ENCODE assay signal across 1 cellular context in the genomic region with DNA sequence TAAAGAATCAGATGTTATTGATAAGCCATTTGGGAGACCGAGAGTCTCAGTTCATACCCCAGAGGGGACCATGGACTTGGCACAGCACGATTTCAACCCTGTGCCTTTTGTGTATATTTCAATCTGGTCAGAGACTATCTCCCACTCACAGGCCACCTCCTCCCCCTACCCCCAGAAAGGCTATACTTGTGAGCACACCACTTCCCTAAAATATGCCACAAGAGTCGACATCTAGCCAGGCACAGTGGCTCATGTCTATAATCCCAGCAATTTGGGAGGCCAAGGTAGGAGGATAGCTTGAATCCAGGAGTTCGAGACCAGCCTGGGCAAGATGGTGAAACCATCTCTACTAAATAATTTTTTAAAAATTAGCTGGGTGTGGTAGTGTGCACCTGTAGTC.
TF ChIP-seq lines count a peak whose summit lies in the region.

No MANE protein-coding gene starts in this region.

TF ChIP-seq in K562, 482 proteins besides CTCF, POLR2A, EP300 and RAD21 (continued from another document):
- TF ChIP-seq, protein P1, sequence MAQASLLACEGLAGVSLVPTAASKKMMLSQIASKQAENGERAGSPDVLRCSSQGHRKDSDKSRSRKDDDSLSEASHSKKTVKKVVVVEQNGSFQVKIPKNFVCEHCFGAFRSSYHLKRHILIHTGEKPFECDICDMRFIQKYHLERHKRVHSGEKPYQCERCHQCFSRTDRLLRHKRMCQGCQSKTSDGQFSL (CRISPR knock-in tag; IDR thresholded peaks at IDR 0.05): no peak
- TF ChIP-seq, protein P1 (tag; IDR thresholded peaks at IDR 0.05): no peak
- TF ChIP-seq FOXK2 (conservative IDR thresholded peaks at IDR 0.05 in 1 of 2, IDR thresholded peaks at IDR 0.05 in 1 of 2; ENCODE audit: low read depth in 2 of 2): no peak
- TF ChIP-seq, protein P2, sequence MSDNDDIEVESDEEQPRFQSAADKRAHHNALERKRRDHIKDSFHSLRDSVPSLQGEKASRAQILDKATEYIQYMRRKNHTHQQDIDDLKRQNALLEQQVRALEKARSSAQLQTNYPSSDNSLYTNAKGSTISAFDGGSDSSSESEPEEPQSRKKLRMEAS (CRISPR knock-in tag; IDR thresholded peaks at IDR 0.05): no peak
